10 cellular contexts compared by ENCODE assay signal in the genomic region with DNA sequence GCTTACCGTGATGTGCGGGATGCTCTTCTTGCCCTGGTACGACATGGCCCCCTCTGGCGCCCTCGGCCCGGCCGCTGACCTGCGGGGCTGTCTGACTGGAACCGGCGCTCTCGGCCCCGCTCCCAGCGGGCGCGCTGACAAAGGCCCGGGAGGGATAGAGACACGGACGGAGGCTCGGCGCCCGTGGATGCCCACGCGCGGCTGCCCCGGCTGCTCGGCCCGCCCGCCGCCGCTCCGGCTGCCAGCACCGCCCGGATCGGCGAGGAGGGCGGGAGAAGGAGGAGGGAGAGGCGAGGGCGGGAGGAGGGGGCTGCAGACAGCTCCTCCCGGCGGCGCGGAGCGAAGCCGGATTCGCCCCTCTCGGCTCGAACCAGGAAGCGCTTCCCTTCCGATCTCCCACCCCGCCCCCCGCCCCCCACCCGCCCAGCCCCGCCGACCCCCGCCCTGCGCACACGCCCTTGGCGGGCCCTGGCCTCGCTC. TPM values are rescaled to one million over a fixed set of nuclear protein-coding genes. Genes with fewer than 3 reads are reported as not detected.
DNase-seq lines count a peak whose midpoint lies in the region; ATAC-seq and TF ChIP-seq lines count a peak whose summit lies in the region.
"Had no signal": no experiment of that assay in that cellular context is flagged by ENCODE, and none has a peak within 500 bp of the region (broad histone marks: within the 10 kb centered on the region; RNA-seq: fewer than 3 reads in every experiment).

No MANE protein-coding gene starts in this region.

- peak overlapping the region; percentile 68 for H3K4me2 ChIP-seq in SK-N-SH

- in situ Hi-C loops in astrocyte of the cerebellum (cut with HindIII; ENCODE audit: low sequenced_read_pairs): no loop called here

- WGBS in SK-N-SH (ENCODE audit: low lambda C conversion rate): no CpG with 5 or more reads among the region's 59 CpGs
- 0 to 1% methylated on average over 26 to 27 of the region's 59 CpGs for WGBS in mesodermal cell (ENCODE audit: insufficient coverage in 2 of 2), 2 experiments
- 0 to 1% methylated on average over 51 to 59 of the region's 59 CpGs for WGBS in aorta, 2 donors

- H3K27ac ChIP-seq in SK-N-SH (ENCODE audit: low read depth in 2 of 2, low read length in 1 of 2) (peak overlapping the region in 1 of 2 experiments; percentile 92; a peak in 2 of 4 replicates), mesodermal cell (ENCODE audit: low read depth, low read length, severe bottlenecking) (no peak overlapping the region), aorta (ENCODE audit: low read depth in 1 of 2, low read length in 2 of 2) (no peak overlapping the region)

- H3K4me3 ChIP-seq in SK-N-SH (ENCODE audit: low read depth in 2 of 2, low read length in 1 of 2): peak overlapping the region; percentile 48 to 58
- H3K4me3 ChIP-seq in astrocyte of the cerebellum (ENCODE audit: low read depth, low read length): peak overlapping the region; percentile 37
- peak overlapping the region; percentile 79 for H3K4me3 ChIP-seq in mesodermal cell (ENCODE audit: extremely low read depth, insufficient read depth, low read length, poor library complexity, severe bottlenecking)
- H3K4me3 ChIP-seq in aorta (ENCODE audit: low read length in 2 of 2): peak overlapping the region; percentile 20 to 46

- H3K27me3 ChIP-seq in SK-N-SH (ENCODE audit: insufficient read depth) (peaks cover 24% of the 10 kb centered on the region; the same call in 1 of the 2 replicates), aorta (ENCODE audit: control insufficient read depth in 1 of 2, insufficient read depth in 2 of 2, low read length in 1 of 2) (no peaks in the 10 kb centered on the region)

- POLR2A ChIA-PET in SK-N-SH (lab: Yijun Ruan, JAX): interaction anchor here (1.0 kb wide), 1 partner anchor 86 kb away, joined by 3 read pairs; no protein-coding TSS in a partner anchor

- no peaks in the 10 kb centered on the region for H3K9me3 ChIP-seq in SK-N-SH
- no peaks in the 10 kb centered on the region for H3K9me3 ChIP-seq in mesodermal cell (ENCODE audit: control insufficient read depth, low read length)
- no peaks in the 10 kb centered on the region for H3K9me3 ChIP-seq in aorta (ENCODE audit: control insufficient read depth, low read length)

- ATAC-seq in SK-N-SH treated with all-trans-retinoic acid at 6 μM for 48 hours (no peak; the same call in 2 of the 3 replicates), aorta (ENCODE audit: low FRiP score) (no peak), HG02678 (IDR thresholded peaks at IDR 0.05; ENCODE audit: unreplicated experiment) (no peak)

- TF ChIP-seq RAD21 in SK-N-SH (IDR thresholded peaks at IDR 0.05; ENCODE audit: low read length): no peak

- H3K36me3 ChIP-seq in SK-N-SH (replicated peaks in 1 of 2; ENCODE audit: control insufficient read depth in 1 of 2, insufficient read depth in 2 of 2, low read length in 1 of 2): no peaks in the 10 kb centered on the region
- peaks cover 6% of the 10 kb centered on the region for H3K36me3 ChIP-seq in mesodermal cell (ENCODE audit: control insufficient read depth, insufficient read depth, low read length)
- no peaks in the 10 kb centered on the region for H3K36me3 ChIP-seq in aorta (ENCODE audit: control insufficient read depth in 1 of 2, insufficient read depth in 2 of 2, low read length in 1 of 2)

- no peak overlapping the region for H2AFZ ChIP-seq in SK-N-SH (ENCODE audit: low read depth)

- intact Hi-C loops in aorta (cut with DNase I): no loop called here

- no peaks in the 10 kb centered on the region for H3K79me2 ChIP-seq in SK-N-SH (ENCODE audit: insufficient read depth)

- peak; percentile 92 for DNase-seq in SK-N-SH
- no peak for DNase-seq in astrocyte of the cerebellum (ENCODE audit: low read depth)
- DNase-seq in aorta: no peak
- no peak for DNase-seq in ureter (ENCODE audit: low spot score)
- no peak for DNase-seq in superior temporal gyrus (ENCODE audit: extremely low spot score)
- DNase-seq: activated CD4-positive, alpha-beta memory T cell treated with anti-CD3 and anti-CD28 coated beads, Interleukin-2, amount 10 ng/mL, durations not matched to agents 7 days and 5 days; effector memory CD4-positive, alpha-beta T cell had no signal

- H3K9ac ChIP-seq in SK-N-SH: no peak overlapping the region

- no peaks in the 10 kb centered on the region for H3F3A ChIP-seq in SK-N-SH (replicated peaks; ENCODE audit: insufficient read depth)

- no peaks in the 10 kb centered on the region for H4K20me1 ChIP-seq in SK-N-SH (ENCODE audit: insufficient read depth)

- TF ChIP-seq EP300 in SK-N-SH (IDR thresholded peaks at IDR 0.05; ENCODE audit: borderline replicate concordance in 1 of 2, low read depth in 1 of 2, low read length in 1 of 2): no peak

- CTCF ChIA-PET in SK-N-SH (lab: Yijun Ruan, JAX): interaction anchor here (1.4 kb wide), 1 partner anchor 92 kb away, joined by 4 read pairs; no protein-coding TSS in a partner anchor

- no peak for TF ChIP-seq CTCF in SK-N-SH (IDR thresholded peaks at IDR 0.05)
- TF ChIP-seq CTCF in astrocyte of the cerebellum (IDR thresholded peaks at IDR 0.05; ENCODE audit: low read depth, low read length, missing control alignments): no peak

- H3K4me1 ChIP-seq in SK-N-SH (ENCODE audit: control insufficient read depth in 1 of 2, insufficient read depth in 2 of 2, low read depth in 1 of 2, low read length in 1 of 2) (peaks cover 0 to 43% of the 10 kb centered on the region in 2 experiments; a peak in 1 of 4 replicates), mesodermal cell (ENCODE audit: control insufficient read depth, insufficient read depth, low read length, poor library complexity, severe bottlenecking) (peaks cover 9% of the 10 kb centered on the region), aorta (ENCODE audit: control insufficient read depth in 1 of 2, insufficient read depth in 2 of 2, low read length in 2 of 2) (no peaks in the 10 kb centered on the region)

- no peaks in the 10 kb centered on the region for H3K9me2 ChIP-seq in SK-N-SH

TF ChIP-seq in SK-N-SH, 30 proteins besides CTCF, POLR2A, EP300 and RAD21:
- TF ChIP-seq, protein P1, sequence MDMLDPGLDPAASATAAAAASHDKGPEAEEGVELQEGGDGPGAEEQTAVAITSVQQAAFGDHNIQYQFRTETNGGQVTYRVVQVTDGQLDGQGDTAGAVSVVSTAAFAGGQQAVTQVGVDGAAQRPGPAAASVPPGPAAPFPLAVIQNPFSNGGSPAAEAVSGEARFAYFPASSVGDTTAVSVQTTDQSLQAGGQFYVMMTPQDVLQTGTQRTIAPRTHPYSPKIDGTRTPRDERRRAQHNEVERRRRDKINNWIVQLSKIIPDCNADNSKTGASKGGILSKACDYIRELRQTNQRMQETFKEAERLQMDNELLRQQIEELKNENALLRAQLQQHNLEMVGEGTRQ (IDR thresholded peaks at IDR 0.05; ENCODE audit: borderline replicate concordance, low read depth, low read length): no peak
- peak; percentile 49; the same call in 1 of the 2 replicates for TF ChIP-seq MXI1 (IDR thresholded peaks at IDR 0.05; ENCODE audit: low read depth, low read length)

TF ChIP-seq in SK-N-SH treated with all-trans-retinoic acid at 6 μM for 48 hours, 23 proteins besides CTCF, POLR2A, EP300 and RAD21:
- TF ChIP-seq PPARA (CRISPR knock-in tag; IDR thresholded peaks at IDR 0.05; ENCODE audit: borderline replicate concordance) (no peak), CREB5 (CRISPR knock-in tag; IDR thresholded peaks at IDR 0.05; ENCODE audit: low read depth) (no peak)
TF ChIP-seq in SK-N-SH treated with all-trans-retinoic acid at 6 μM for 48 hours: peak in this region for 0.

RNA-seq across cellular contexts. Expression of gene CRMP1, which starts 4.6 kb away (rescaled TPM):
- polyA plus RNA-seq in SK-N-SH (2012; rRNA removed): 3.4 and 7.8 TPM in 2 replicates
- 6.0 and 10.8 TPM in 2 replicates for polyA plus RNA-seq in SK-N-SH (2012; cell fraction: cytosol; rRNA removed)
- polyA plus RNA-seq in SK-N-SH (2012; cell fraction: nucleus; rRNA removed): 3.5 and 5.0 TPM in 2 replicates
- polyA plus RNA-seq in mesodermal cell (2013, experiment 1 of 2): 89.7 TPM
- 78.1 TPM for polyA plus RNA-seq in mesodermal cell (2013, experiment 2 of 2)
- 1 to 10 TPM in 1 of 2 donors, under 1 TPM in 1; 0.58 to 2.0 TPM for total RNA-seq in aorta
- under 1 TPM in 1 of 2 donors, not detected in 1; 0.05 TPM for polyA plus RNA-seq in aorta
- 1.3 TPM for total RNA-seq in ureter
